8 cellular contexts compared by ENCODE assay signal in genomic region chr6:95431637-95432228, GRCh38.
A peak's percentile ranks its signal among the peaks of the same experiment; 100 is the strongest.
DNase-seq lines count a peak whose midpoint lies in the region; ATAC-seq and TF ChIP-seq lines count a peak whose summit lies in the region.

No MANE protein-coding gene starts in this region.

- no peak for ATAC-seq in activated naive CD8-positive, alpha-beta T cell treated with anti-CD3 and anti-CD28 coated beads, Interleukin-2, amount 50 U/mL, for 24 hours
- ATAC-seq in HG03139 (IDR thresholded peaks at IDR 0.05; ENCODE audit: unreplicated experiment): peak; percentile 71

- no peaks in the 10 kb centered on the region for H3K9me3 ChIP-seq in adrenal gland (replicated peaks in 1 of 3)

- no peak overlapping the region for H3K4me3 ChIP-seq in adrenal gland

- H3K4me1 Mint-ChIP-seq in activated naive CD8-positive, alpha-beta T cell treated with anti-CD3 and anti-CD28 coated beads, Interleukin-2, amount 50 U/mL, for 24 hours: no peaks in the 10 kb centered on the region
- no peaks in the 10 kb centered on the region for H3K4me1 Mint-ChIP-seq in activated naive CD8-positive, alpha-beta T cell treated with anti-CD3 and anti-CD28 coated beads for 36 hours

- intact Hi-C loops in adrenal gland (cut with DNase I): no loop called here

- no peaks in the 10 kb centered on the region for H3K36me3 ChIP-seq in adrenal gland (replicated peaks in 1 of 2)

- H3K4me3 Mint-ChIP-seq in activated naive CD8-positive, alpha-beta T cell treated with anti-CD3 and anti-CD28 coated beads, Interleukin-2, amount 50 U/mL, for 24 hours: no peak overlapping the region
- no peak overlapping the region for H3K4me3 Mint-ChIP-seq in activated naive CD8-positive, alpha-beta T cell treated with anti-CD3 and anti-CD28 coated beads for 36 hours

- H3K9me3 Mint-ChIP-seq in activated naive CD8-positive, alpha-beta T cell treated with anti-CD3 and anti-CD28 coated beads, Interleukin-2, amount 50 U/mL, for 24 hours: no peaks in the 10 kb centered on the region
- H3K9me3 Mint-ChIP-seq in activated naive CD8-positive, alpha-beta T cell treated with anti-CD3 and anti-CD28 coated beads for 36 hours: no peaks in the 10 kb centered on the region

- no peaks in the 10 kb centered on the region for H3K4me1 ChIP-seq in adrenal gland (replicated peaks in 1 of 2)

- H3K27ac Mint-ChIP-seq in activated naive CD8-positive, alpha-beta T cell treated with anti-CD3 and anti-CD28 coated beads, Interleukin-2, amount 50 U/mL, for 24 hours: no peak overlapping the region
- no peak overlapping the region for H3K27ac Mint-ChIP-seq in activated naive CD8-positive, alpha-beta T cell treated with anti-CD3 and anti-CD28 coated beads for 36 hours

- TF ChIP-seq POLR2A in adrenal gland (IDR thresholded peaks at IDR 0.05): no peak

- WGBS in adrenal gland, 4 donors: 46 to 49% (median 47%) methylated on average over 2 of the region's 2 CpGs

- peak; percentile 43 to 82 (median 60) for TF ChIP-seq CTCF in adrenal gland (IDR thresholded peaks at IDR 0.05)

- H3K27me3 ChIP-seq in adrenal gland: no peaks in the 10 kb centered on the region

- no peaks in the 10 kb centered on the region for H3K36me3 Mint-ChIP-seq in activated naive CD8-positive, alpha-beta T cell treated with anti-CD3 and anti-CD28 coated beads, Interleukin-2, amount 50 U/mL, for 24 hours (ENCODE audit: low read depth)
- H3K36me3 Mint-ChIP-seq in activated naive CD8-positive, alpha-beta T cell treated with anti-CD3 and anti-CD28 coated beads for 36 hours: no peaks in the 10 kb centered on the region

- H3K27ac ChIP-seq in adrenal gland: no peak overlapping the region

- peaks cover 3% of the 10 kb centered on the region for H3K27me3 Mint-ChIP-seq in activated naive CD8-positive, alpha-beta T cell treated with anti-CD3 and anti-CD28 coated beads, Interleukin-2, amount 50 U/mL, for 24 hours
- H3K27me3 Mint-ChIP-seq in activated naive CD8-positive, alpha-beta T cell treated with anti-CD3 and anti-CD28 coated beads for 36 hours: no peaks in the 10 kb centered on the region

- peak; percentile 18 for DNase-seq in activated naive CD8-positive, alpha-beta T cell treated with anti-CD3 and anti-CD28 coated beads, Interleukin-2, amount 50 U/mL, for 24 hours
- DNase-seq in activated naive CD8-positive, alpha-beta T cell treated with anti-CD3 and anti-CD28 coated beads for 36 hours: no peak
- DNase-seq in NCI-H748 treated with DMSO at 0.1 percent for 48 hours (lab: John Stamatoyannopoulos, UW) (peak; percentile 70), adrenal gland (peak in 6 of 7 donors; percentile 19 to 77 (median 48)), iPS-NIHi11 (ENCODE audit: low spot score) (peak; percentile 42), OCI-M2 (lab: John Stamatoyannopoulos, UW; ENCODE audit: unreplicated experiment) (no peak)
- peak; percentile 2 for DNase-seq in stimulated activated CD8-positive, alpha-beta memory T cell treated with anti-CD3 and anti-CD28 coated beads, Interleukin-12 subunit alpha, Interleukin-12 subunit beta, amount 100 ng/mL, for 1 hour (ENCODE audit: low read depth)

Comparison
In these comparisons a context has a peak if more than half of its experiments do, and no peak if none do; other contexts are left out.
1. DNase-seq: peak in activated naive CD8-positive, alpha-beta T cell treated with anti-CD3 and anti-CD28 coated beads, Interleukin-2, amount 50 U/mL, for 24 hours (single experiment), NCI-H748 treated with DMSO at 0.1 percent for 48 hours (single experiment), adrenal gland (6 of 7), iPS-NIHi11 (single experiment) and stimulated activated CD8-positive, alpha-beta memory T cell treated with anti-CD3 and anti-CD28 coated beads, Interleukin-12 subunit alpha, Interleukin-12 subunit beta, amount 100 ng/mL, for 1 hour (single experiment); none in activated naive CD8-positive, alpha-beta T cell treated with anti-CD3 and anti-CD28 coated beads for 36 hours (single experiment) and OCI-M2 (single experiment).